ENCODE assay signal across 8 cellular contexts in the genomic region with DNA sequence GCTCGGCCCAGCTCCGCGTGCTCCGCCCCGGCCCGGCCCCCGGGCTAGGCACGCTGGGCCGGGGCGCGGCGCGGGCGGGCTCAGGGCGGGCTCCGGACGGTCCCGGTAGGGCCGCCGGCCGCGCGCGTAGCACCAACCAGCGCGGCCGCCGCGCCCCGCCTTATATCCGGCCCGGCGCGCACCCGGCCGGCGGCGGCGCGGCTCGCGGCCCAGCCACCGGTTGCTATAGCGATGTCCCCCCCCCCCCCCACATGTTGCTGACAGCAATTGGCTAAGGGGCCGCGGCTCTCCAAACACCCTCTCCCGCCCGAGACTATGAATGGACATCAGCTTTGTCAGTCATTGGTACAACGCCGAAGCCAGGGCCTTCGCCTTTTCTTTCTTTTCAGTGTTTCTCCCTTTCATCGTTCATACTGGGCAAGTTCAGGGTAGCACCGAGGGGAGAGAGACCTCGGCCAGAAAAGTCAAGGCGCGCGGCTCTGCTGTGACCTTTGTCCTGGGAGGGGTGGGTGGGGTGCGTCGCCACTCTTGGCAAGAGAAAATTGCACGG.
DNase-seq lines count a peak whose midpoint lies in the region; ATAC-seq lines count a peak whose summit lies in the region.

No MANE protein-coding gene starts in this region.

- peaks cover 34% of the 10 kb centered on the region for H3K27me3 Mint-ChIP-seq in activated T-helper 17 cell treated with anti-CD3 and anti-CD28 coated beads, Interleukin-2, amount 50 U/mL, for 72 hours

- H3K27ac Mint-ChIP-seq in activated T-helper 17 cell treated with anti-CD3 and anti-CD28 coated beads, Interleukin-2, amount 50 U/mL, for 72 hours = no peak overlapping the region

- H3K4me3 ChIP-seq in HUES6 (ENCODE audit: low read depth, low read length) = peak overlapping the region; percentile 47
- peak overlapping the region; percentile 48 for H3K4me3 ChIP-seq in rectal smooth muscle tissue (ENCODE audit: low read length)

- H3K9ac ChIP-seq in HUES6 (ENCODE audit: low read length) (no peak overlapping the region), rectal smooth muscle tissue (ENCODE audit: low read length) (no peak overlapping the region)

- no peak overlapping the region for H3K27ac ChIP-seq in HUES6 (ENCODE audit: low read depth, low read length)
- no peak overlapping the region for H3K27ac ChIP-seq in rectal smooth muscle tissue (ENCODE audit: low read depth, low read length)

- peaks cover 29% of the 10 kb centered on the region for H3K4me1 ChIP-seq in HUES6 (ENCODE audit: control insufficient read depth, insufficient read depth, low read length)
- H3K4me1 ChIP-seq in rectal smooth muscle tissue (ENCODE audit: control insufficient read depth, insufficient read depth, low read length) = no peaks in the 10 kb centered on the region

- H3K27me3 ChIP-seq in HUES6 (ENCODE audit: control insufficient read depth, insufficient read depth, low read length) = peaks cover 98% of the 10 kb centered on the region
- H3K27me3 ChIP-seq in rectal smooth muscle tissue (ENCODE audit: control insufficient read depth, insufficient read depth, low read length) = peaks cover 28% of the 10 kb centered on the region

- H3K4me3 Mint-ChIP-seq in activated T-helper 17 cell treated with anti-CD3 and anti-CD28 coated beads, Interleukin-2, amount 50 U/mL, for 72 hours = peak overlapping the region; percentile 47

- H3K9me3 ChIP-seq in HUES6 (ENCODE audit: control insufficient read depth, insufficient read depth, low read depth, low read length) = peaks cover 3% of the 10 kb centered on the region; the same call in 1 of the 2 replicates

- DNase-seq in AG20443 (ENCODE audit: low spot score) = peak; percentile 80
- peak; percentile 67 for DNase-seq in left cardiac atrium
- no peak for DNase-seq in D341Med (ENCODE audit: low spot score)

- ATAC-seq in activated T-helper 17 cell treated with anti-CD3 and anti-CD28 coated beads, Interleukin-2, amount 50 U/mL, for 72 hours (replicated peaks) = peak; percentile 19
- peak; percentile 84 to 89 for ATAC-seq in left cardiac atrium
- ATAC-seq in GM21367 (IDR thresholded peaks at IDR 0.05; ENCODE audit: unreplicated experiment) = no peak
- ATAC-seq in HG03139 (IDR thresholded peaks at IDR 0.05; ENCODE audit: unreplicated experiment) = no peak

- intact Hi-C loops in left cardiac atrium (cut with DNase I) = no loop called here

- H3K4me1 Mint-ChIP-seq in activated T-helper 17 cell treated with anti-CD3 and anti-CD28 coated beads, Interleukin-2, amount 50 U/mL, for 72 hours = no peaks in the 10 kb centered on the region

- no peaks in the 10 kb centered on the region for H3K9me3 Mint-ChIP-seq in activated T-helper 17 cell treated with anti-CD3 and anti-CD28 coated beads, Interleukin-2, amount 50 U/mL, for 72 hours

- H3K36me3 Mint-ChIP-seq in activated T-helper 17 cell treated with anti-CD3 and anti-CD28 coated beads, Interleukin-2, amount 50 U/mL, for 72 hours (ENCODE audit: low read depth) = no peaks in the 10 kb centered on the region

- no peaks in the 10 kb centered on the region for H3K36me3 ChIP-seq in HUES6 (ENCODE audit: control insufficient read depth, insufficient read depth, low read length)
- no peaks in the 10 kb centered on the region for H3K36me3 ChIP-seq in rectal smooth muscle tissue (ENCODE audit: control insufficient read depth, insufficient read depth, low read length)

Comparison
In these comparisons a context has a peak if more than half of its experiments do, and no peak if none do; other contexts are left out.
1. ATAC-seq: peak in activated T-helper 17 cell treated with anti-CD3 and anti-CD28 coated beads, Interleukin-2, amount 50 U/mL, for 72 hours (single experiment) and left cardiac atrium (2 of 2); none in GM21367 (single experiment) and HG03139 (single experiment).